1 cellular context compared by ENCODE assay signal in the genomic region with DNA sequence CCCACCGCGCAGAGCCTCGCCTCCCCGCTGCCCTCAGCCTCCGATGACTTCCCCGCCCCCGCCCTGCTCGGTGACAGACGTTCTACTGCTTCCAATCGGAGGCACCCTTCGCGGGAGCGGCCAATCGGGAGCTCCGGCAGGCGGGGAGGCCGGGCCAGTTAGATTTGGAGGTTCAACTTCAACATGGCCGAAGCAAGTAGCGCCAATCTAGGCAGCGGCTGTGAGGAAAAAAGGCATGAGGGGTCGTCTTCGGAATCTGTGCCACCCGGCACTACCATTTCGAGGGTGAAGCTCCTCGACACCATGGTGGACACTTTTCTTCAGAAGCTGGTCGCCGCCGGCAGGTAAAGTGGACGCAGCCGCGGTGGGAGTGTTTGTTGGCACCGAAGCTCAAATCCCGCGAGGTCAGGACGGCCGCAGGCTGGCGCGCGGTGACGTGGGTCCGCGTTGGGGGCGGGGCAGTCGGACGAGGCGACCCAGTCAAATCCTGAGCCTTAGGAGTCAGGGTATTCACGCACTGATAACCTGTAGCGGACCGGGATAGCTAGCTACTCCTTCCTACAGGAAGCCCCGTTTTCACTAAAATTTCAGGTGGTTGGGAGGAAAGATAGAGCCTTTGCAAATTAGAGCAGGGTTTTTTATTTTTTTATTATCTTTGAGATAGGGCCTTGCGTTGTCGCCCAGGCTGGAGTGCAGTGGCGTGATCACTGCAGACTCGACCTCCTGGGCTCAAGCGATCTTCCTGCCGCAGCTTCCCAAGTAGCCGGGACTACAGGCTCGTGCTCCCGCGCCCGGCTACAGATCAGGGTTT.
TF ChIP-seq lines count a peak whose summit lies in the region.

A gene with protein sequence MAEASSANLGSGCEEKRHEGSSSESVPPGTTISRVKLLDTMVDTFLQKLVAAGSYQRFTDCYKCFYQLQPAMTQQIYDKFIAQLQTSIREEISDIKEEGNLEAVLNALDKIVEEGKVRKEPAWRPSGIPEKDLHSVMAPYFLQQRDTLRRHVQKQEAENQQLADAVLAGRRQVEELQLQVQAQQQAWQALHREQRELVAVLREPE (plus strand): TSS at position 175 of the 811 bp plus-strand sequence. CDS start 9 bp downstream, at position 184.

TF ChIP-seq in K562, 482 proteins besides CTCF, POLR2A, EP300 and RAD21 (continued from another document and continues in another):
- TF ChIP-seq, protein P1, sequence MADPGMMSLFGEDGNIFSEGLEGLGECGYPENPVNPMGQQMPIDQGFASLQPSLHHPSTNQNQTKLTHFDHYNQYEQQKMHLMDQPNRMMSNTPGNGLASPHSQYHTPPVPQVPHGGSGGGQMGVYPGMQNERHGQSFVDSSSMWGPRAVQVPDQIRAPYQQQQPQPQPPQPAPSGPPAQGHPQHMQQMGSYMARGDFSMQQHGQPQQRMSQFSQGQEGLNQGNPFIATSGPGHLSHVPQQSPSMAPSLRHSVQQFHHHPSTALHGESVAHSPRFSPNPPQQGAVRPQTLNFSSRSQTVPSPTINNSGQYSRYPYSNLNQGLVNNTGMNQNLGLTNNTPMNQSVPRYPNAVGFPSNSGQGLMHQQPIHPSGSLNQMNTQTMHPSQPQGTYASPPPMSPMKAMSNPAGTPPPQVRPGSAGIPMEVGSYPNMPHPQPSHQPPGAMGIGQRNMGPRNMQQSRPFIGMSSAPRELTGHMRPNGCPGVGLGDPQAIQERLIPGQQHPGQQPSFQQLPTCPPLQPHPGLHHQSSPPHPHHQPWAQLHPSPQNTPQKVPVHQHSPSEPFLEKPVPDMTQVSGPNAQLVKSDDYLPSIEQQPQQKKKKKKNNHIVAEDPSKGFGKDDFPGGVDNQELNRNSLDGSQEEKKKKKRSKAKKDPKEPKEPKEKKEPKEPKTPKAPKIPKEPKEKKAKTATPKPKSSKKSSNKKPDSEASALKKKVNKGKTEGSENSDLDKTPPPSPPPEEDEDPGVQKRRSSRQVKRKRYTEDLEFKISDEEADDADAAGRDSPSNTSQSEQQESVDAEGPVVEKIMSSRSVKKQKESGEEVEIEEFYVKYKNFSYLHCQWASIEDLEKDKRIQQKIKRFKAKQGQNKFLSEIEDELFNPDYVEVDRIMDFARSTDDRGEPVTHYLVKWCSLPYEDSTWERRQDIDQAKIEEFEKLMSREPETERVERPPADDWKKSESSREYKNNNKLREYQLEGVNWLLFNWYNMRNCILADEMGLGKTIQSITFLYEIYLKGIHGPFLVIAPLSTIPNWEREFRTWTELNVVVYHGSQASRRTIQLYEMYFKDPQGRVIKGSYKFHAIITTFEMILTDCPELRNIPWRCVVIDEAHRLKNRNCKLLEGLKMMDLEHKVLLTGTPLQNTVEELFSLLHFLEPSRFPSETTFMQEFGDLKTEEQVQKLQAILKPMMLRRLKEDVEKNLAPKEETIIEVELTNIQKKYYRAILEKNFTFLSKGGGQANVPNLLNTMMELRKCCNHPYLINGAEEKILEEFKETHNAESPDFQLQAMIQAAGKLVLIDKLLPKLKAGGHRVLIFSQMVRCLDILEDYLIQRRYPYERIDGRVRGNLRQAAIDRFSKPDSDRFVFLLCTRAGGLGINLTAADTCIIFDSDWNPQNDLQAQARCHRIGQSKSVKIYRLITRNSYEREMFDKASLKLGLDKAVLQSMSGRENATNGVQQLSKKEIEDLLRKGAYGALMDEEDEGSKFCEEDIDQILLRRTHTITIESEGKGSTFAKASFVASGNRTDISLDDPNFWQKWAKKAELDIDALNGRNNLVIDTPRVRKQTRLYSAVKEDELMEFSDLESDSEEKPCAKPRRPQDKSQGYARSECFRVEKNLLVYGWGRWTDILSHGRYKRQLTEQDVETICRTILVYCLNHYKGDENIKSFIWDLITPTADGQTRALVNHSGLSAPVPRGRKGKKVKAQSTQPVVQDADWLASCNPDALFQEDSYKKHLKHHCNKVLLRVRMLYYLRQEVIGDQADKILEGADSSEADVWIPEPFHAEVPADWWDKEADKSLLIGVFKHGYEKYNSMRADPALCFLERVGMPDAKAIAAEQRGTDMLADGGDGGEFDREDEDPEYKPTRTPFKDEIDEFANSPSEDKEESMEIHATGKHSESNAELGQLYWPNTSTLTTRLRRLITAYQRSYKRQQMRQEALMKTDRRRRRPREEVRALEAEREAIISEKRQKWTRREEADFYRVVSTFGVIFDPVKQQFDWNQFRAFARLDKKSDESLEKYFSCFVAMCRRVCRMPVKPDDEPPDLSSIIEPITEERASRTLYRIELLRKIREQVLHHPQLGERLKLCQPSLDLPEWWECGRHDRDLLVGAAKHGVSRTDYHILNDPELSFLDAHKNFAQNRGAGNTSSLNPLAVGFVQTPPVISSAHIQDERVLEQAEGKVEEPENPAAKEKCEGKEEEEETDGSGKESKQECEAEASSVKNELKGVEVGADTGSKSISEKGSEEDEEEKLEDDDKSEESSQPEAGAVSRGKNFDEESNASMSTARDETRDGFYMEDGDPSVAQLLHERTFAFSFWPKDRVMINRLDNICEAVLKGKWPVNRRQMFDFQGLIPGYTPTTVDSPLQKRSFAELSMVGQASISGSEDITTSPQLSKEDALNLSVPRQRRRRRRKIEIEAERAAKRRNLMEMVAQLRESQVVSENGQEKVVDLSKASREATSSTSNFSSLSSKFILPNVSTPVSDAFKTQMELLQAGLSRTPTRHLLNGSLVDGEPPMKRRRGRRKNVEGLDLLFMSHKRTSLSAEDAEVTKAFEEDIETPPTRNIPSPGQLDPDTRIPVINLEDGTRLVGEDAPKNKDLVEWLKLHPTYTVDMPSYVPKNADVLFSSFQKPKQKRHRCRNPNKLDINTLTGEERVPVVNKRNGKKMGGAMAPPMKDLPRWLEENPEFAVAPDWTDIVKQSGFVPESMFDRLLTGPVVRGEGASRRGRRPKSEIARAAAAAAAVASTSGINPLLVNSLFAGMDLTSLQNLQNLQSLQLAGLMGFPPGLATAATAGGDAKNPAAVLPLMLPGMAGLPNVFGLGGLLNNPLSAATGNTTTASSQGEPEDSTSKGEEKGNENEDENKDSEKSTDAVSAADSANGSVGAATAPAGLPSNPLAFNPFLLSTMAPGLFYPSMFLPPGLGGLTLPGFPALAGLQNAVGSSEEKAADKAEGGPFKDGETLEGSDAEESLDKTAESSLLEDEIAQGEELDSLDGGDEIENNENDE (IDR thresholded peaks at IDR 0.05; ENCODE audit: low read depth, low read length) = no peak
- TF ChIP-seq NFRKB (IDR thresholded peaks at IDR 0.05; ENCODE audit: low read depth) (peak; percentile 95), ZNF224 (CRISPR knock-in tag; IDR thresholded peaks at IDR 0.05) (0 out of 2 replicates have a peak, but pooled peaks have one; percentile 57), KDM4B (IDR thresholded peaks at IDR 0.05; ENCODE audit: borderline replicate concordance in 2 of 2, low read depth in 1 of 2) (no peak), TEAD1 (CRISPR knock-in tag; IDR thresholded peaks at IDR 0.05) (peak in 1 of 2 experiments; percentile 66; a peak in 2 of 4 replicates), GATA2 (CRISPR knock-in tag; IDR thresholded peaks at IDR 0.05) (no peak), ZNF282 (CRISPR knock-in tag; IDR thresholded peaks at IDR 0.05) (no peak), ZNF184 (CRISPR knock-in tag; IDR thresholded peaks at IDR 0.05) (no peak), RNF2 (IDR thresholded peaks at IDR 0.05) (0 out of 2 replicates have a peak, but pooled peaks have one; percentile 44), KLF16 (IDR thresholded peaks at IDR 0.05) (no peak), SMC3 (conservative IDR thresholded peaks at IDR 0.05; ENCODE audit: insufficient read depth, low read depth, low read length) (no peak), EP400 (IDR thresholded peaks at IDR 0.05) (peak; percentile 96), THRAP3 (IDR thresholded peaks at IDR 0.05; ENCODE audit: borderline replicate concordance) (no peak), HDAC2 (IDR thresholded peaks at IDR 0.05) (no peak; the same call in 1 of the 2 replicates), NBN (IDR thresholded peaks at IDR 0.05; ENCODE audit: low read depth) (no peak), ELF2 (CRISPR knock-in tag; IDR thresholded peaks at IDR 0.05) (no peak), SMAD3 (CRISPR knock-in tag; conservative IDR thresholded peaks at IDR 0.05) (0 out of 2 replicates have a peak, but pooled peaks have one; percentile 52), NONO (IDR thresholded peaks at IDR 0.05; ENCODE audit: low read depth in 2 of 2, low read length in 1 of 2) (0 out of 4 replicates have a peak, but pooled peaks of 1 of the 2 experiments have one; percentile 55), MECOM (CRISPR knock-in tag; IDR thresholded peaks at IDR 0.05) (no peak), CHD2 (IDR thresholded peaks at IDR 0.05; ENCODE audit: low read depth, low read length) (peak; percentile 97), GTF2E2 (tag; IDR thresholded peaks at IDR 0.05) (peak; percentile 98), E2F3 (CRISPR knock-in tag; IDR thresholded peaks at IDR 0.05) (no peak), KDM2B (CRISPR knock-in tag; IDR thresholded peaks at IDR 0.05) (no peak)
- TF ChIP-seq, protein P2, sequence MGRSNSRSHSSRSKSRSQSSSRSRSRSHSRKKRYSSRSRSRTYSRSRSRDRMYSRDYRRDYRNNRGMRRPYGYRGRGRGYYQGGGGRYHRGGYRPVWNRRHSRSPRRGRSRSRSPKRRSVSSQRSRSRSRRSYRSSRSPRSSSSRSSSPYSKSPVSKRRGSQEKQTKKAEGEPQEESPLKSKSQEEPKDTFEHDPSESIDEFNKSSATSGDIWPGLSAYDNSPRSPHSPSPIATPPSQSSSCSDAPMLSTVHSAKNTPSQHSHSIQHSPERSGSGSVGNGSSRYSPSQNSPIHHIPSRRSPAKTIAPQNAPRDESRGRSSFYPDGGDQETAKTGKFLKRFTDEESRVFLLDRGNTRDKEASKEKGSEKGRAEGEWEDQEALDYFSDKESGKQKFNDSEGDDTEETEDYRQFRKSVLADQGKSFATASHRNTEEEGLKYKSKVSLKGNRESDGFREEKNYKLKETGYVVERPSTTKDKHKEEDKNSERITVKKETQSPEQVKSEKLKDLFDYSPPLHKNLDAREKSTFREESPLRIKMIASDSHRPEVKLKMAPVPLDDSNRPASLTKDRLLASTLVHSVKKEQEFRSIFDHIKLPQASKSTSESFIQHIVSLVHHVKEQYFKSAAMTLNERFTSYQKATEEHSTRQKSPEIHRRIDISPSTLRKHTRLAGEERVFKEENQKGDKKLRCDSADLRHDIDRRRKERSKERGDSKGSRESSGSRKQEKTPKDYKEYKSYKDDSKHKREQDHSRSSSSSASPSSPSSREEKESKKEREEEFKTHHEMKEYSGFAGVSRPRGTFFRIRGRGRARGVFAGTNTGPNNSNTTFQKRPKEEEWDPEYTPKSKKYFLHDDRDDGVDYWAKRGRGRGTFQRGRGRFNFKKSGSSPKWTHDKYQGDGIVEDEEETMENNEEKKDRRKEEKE (IDR thresholded peaks at IDR 0.05; ENCODE audit: borderline replicate concordance in 1 of 2, control insufficient read depth in 1 of 2, low read depth in 2 of 2, low read length in 1 of 2) = no peak
- TF ChIP-seq, protein P3, sequence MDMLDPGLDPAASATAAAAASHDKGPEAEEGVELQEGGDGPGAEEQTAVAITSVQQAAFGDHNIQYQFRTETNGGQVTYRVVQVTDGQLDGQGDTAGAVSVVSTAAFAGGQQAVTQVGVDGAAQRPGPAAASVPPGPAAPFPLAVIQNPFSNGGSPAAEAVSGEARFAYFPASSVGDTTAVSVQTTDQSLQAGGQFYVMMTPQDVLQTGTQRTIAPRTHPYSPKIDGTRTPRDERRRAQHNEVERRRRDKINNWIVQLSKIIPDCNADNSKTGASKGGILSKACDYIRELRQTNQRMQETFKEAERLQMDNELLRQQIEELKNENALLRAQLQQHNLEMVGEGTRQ (CRISPR knock-in tag; IDR thresholded peaks at IDR 0.05) = no peak
- TF ChIP-seq, protein P4, sequence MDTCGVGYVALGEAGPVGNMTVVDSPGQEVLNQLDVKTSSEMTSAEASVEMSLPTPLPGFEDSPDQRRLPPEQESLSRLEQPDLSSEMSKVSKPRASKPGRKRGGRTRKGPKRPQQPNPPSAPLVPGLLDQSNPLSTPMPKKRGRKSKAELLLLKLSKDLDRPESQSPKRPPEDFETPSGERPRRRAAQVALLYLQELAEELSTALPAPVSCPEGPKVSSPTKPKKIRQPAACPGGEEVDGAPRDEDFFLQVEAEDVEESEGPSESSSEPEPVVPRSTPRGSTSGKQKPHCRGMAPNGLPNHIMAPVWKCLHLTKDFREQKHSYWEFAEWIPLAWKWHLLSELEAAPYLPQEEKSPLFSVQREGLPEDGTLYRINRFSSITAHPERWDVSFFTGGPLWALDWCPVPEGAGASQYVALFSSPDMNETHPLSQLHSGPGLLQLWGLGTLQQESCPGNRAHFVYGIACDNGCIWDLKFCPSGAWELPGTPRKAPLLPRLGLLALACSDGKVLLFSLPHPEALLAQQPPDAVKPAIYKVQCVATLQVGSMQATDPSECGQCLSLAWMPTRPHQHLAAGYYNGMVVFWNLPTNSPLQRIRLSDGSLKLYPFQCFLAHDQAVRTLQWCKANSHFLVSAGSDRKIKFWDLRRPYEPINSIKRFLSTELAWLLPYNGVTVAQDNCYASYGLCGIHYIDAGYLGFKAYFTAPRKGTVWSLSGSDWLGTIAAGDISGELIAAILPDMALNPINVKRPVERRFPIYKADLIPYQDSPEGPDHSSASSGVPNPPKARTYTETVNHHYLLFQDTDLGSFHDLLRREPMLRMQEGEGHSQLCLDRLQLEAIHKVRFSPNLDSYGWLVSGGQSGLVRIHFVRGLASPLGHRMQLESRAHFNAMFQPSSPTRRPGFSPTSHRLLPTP (IDR thresholded peaks at IDR 0.05; ENCODE audit: borderline replicate concordance, extremely low read depth, insufficient read length) = no peak
- TF ChIP-seq, protein P5, sequence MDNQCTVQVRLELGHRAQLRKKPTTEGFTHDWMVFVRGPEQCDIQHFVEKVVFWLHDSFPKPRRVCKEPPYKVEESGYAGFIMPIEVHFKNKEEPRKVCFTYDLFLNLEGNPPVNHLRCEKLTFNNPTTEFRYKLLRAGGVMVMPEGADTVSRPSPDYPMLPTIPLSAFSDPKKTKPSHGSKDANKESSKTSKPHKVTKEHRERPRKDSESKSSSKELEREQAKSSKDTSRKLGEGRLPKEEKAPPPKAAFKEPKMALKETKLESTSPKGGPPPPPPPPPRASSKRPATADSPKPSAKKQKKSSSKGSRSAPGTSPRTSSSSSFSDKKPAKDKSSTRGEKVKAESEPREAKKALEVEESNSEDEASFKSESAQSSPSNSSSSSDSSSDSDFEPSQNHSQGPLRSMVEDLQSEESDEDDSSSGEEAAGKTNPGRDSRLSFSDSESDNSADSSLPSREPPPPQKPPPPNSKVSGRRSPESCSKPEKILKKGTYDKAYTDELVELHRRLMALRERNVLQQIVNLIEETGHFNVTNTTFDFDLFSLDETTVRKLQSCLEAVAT (IDR thresholded peaks at IDR 0.05) = peak; percentile 34 to 84; a peak in 3 of 4 replicates
- TF ChIP-seq, protein P6, sequence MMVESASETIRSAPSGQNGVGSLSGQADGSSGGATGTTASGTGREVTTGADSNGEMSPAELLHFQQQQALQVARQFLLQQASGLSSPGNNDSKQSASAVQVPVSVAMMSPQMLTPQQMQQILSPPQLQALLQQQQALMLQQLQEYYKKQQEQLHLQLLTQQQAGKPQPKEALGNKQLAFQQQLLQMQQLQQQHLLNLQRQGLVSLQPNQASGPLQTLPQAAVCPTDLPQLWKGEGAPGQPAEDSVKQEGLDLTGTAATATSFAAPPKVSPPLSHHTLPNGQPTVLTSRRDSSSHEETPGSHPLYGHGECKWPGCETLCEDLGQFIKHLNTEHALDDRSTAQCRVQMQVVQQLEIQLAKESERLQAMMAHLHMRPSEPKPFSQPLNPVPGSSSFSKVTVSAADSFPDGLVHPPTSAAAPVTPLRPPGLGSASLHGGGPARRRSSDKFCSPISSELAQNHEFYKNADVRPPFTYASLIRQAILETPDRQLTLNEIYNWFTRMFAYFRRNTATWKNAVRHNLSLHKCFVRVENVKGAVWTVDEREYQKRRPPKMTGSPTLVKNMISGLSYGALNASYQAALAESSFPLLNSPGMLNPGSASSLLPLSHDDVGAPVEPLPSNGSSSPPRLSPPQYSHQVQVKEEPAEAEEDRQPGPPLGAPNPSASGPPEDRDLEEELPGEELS (CRISPR knock-in tag; IDR thresholded peaks at IDR 0.05; ENCODE audit: borderline replicate concordance) = 0 out of 2 replicates have a peak, but pooled peaks have one; percentile 49
